ENCODE assay signal across 12 cellular contexts in genomic region chr20:1335961-1336698, GRCh38. TPM values are rescaled to one million over a fixed set of nuclear protein-coding genes. Genes with fewer than 3 reads are reported as not detected.
DNase-seq lines count a peak whose midpoint lies in the region; ATAC-seq and TF ChIP-seq lines count a peak whose summit lies in the region.
"Had no signal": no experiment of that assay in that cellular context is flagged by ENCODE, and none has a peak within 500 bp of the region (broad histone marks: within the 10 kb centered on the region; RNA-seq: fewer than 3 reads in every experiment).

No MANE protein-coding gene starts in this region.

- no peaks in the 10 kb centered on the region for H3K4me1 ChIP-seq in CD4-positive, alpha-beta memory T cell (ENCODE audit: insufficient read depth, low read length)
- H3K4me1 ChIP-seq in IMR-90 (ENCODE audit: control insufficient read depth, insufficient read depth, low read length) (peaks cover 9% of the 10 kb centered on the region), HAP-1 (no peaks in the 10 kb centered on the region)
- H3K4me1 ChIP-seq: SJSA1 had no signal

- H4K5ac ChIP-seq in IMR-90 (ENCODE audit: low read depth, low read length): no peak overlapping the region

- H3K27ac Mint-ChIP-seq in CD4-positive, alpha-beta memory T cell: peak overlapping the region in 6 of 7 donors; percentile 35 to 80 (median 52)
- H3K27ac Mint-ChIP-seq in osteocyte (ENCODE audit: unreplicated experiment): no peak overlapping the region

- in situ Hi-C loops in IMR-90 (cut with MboI; ENCODE audit: low sequenced_read_pairs): loop anchor here (25.0 kb wide), 1 partner anchor 501 kb away; no protein-coding TSS in a partner anchor
- in situ Hi-C loops in HAP-1 (cut with MboI; ENCODE audit: low sequenced_read_pairs): no loop called here

- no peak overlapping the region for H4K91ac ChIP-seq in IMR-90 (ENCODE audit: insufficient read depth, low read depth, low read length)

- TF ChIP-seq CTCF in IMR-90 (conservative IDR thresholded peaks at IDR 0.05; ENCODE audit: low read depth, low read length) (no peak), dorsolateral prefrontal cortex (IDR thresholded peaks at IDR 0.05 in 54 of 56, conservative IDR thresholded peaks at IDR 0.05 in 2 of 56; ENCODE audit: low read depth in 1 of 56, partially characterized antibody in 56 of 56) (no peak), osteocyte (IDR thresholded peaks at IDR 0.05) (no peak)

- H3K36me3 Mint-ChIP-seq in CD4-positive, alpha-beta memory T cell: peaks cover 5 to 15% of the 10 kb centered on the region in 2 donors
- H3K36me3 Mint-ChIP-seq in osteocyte (ENCODE audit: unreplicated experiment): peaks cover 5% of the 10 kb centered on the region

- no peak overlapping the region for H3K18ac ChIP-seq in IMR-90 (ENCODE audit: low read depth, low read length)

- no peak overlapping the region; the same call in 1 of the 2 replicates for H3K14ac ChIP-seq in IMR-90 (replicated peaks; ENCODE audit: low read depth, low read length)

- dilution Hi-C loops in IMR-90 (cut with HindIII; ENCODE audit: low sequenced_read_pairs, unreplicated experiment): no loop called here

- no peaks in the 10 kb centered on the region for H3K27me3 ChIP-seq in CD4-positive, alpha-beta memory T cell (ENCODE audit: insufficient read depth, low read length)
- H3K27me3 ChIP-seq in IMR-90 (ENCODE audit: control insufficient read depth, insufficient read depth, low read length) (no peaks in the 10 kb centered on the region), dorsolateral prefrontal cortex (no peaks in the 10 kb centered on the region), HAP-1 (ENCODE audit: low read depth) (no peaks in the 10 kb centered on the region)
- H3K27me3 ChIP-seq: SJSA1 had no signal

- no peak overlapping the region for H2BK20ac ChIP-seq in IMR-90 (ENCODE audit: low read depth, low read length)

- no peak for TF ChIP-seq POLR2A in IMR-90 (IDR thresholded peaks at IDR 0.05; ENCODE audit: low read depth, low read length)

- H3K9me3 Mint-ChIP-seq in CD4-positive, alpha-beta memory T cell: no peaks in the 10 kb centered on the region
- H3K9me3 Mint-ChIP-seq in osteocyte (ENCODE audit: unreplicated experiment): no peaks in the 10 kb centered on the region

- peaks cover 12 to 34% (median 20%) of the 10 kb centered on the region in 4 donors for H3K4me1 Mint-ChIP-seq in CD4-positive, alpha-beta memory T cell
- no peaks in the 10 kb centered on the region for H3K4me1 Mint-ChIP-seq in osteocyte (ENCODE audit: unreplicated experiment)

- BruUV-seq in IMR-90 (replicated peaks; lab: Mats Ljungman, UMichigan): no TSS peak

- no peak for TF ChIP-seq RAD21 in IMR-90 (IDR thresholded peaks at IDR 0.05; ENCODE audit: low read length)

- H3K4me3 Mint-ChIP-seq in CD4-positive, alpha-beta memory T cell: no peak overlapping the region
- H3K4me3 Mint-ChIP-seq in osteocyte (ENCODE audit: unreplicated experiment): no peak overlapping the region

- H3K4ac ChIP-seq in IMR-90 (ENCODE audit: low read depth, low read length): no peak overlapping the region

- intact Hi-C loops in CD4-positive, alpha-beta memory T cell (cut with micrococcal nuclease): no loop called here
- intact Hi-C loops in IMR-90 (cut with micrococcal nuclease): no loop called here
- intact Hi-C loops in dorsolateral prefrontal cortex (cut with DNase I): no loop called here

- H3K4me3 ChIP-seq in CD4-positive, alpha-beta memory T cell (ENCODE audit: low read length in 2 of 2): no peak overlapping the region
- H3K4me3 ChIP-seq in IMR-90 (ENCODE audit: insufficient read depth, low read depth, low read length): no peak overlapping the region
- H3K4me3 ChIP-seq in dorsolateral prefrontal cortex: no peak overlapping the region
- H3K4me3 ChIP-seq in HAP-1: no peak overlapping the region
- H3K4me3 ChIP-seq: GM12878, SJSA1 had no signal

- H3K23ac ChIP-seq in IMR-90 (ENCODE audit: low read depth, low read length): no peak overlapping the region

- H2BK120ac ChIP-seq in IMR-90 (ENCODE audit: low read depth, low read length): no peak overlapping the region

- 33% methylated on average over 1 of the region's 6 CpGs; no CpG with 5 or more reads in 1 of the 2 experiments for WGBS in IMR-90 (ENCODE audit: extremely low coverage in 2 of 2, insufficient read length in 1 of 2), 2 experiments

- H3K9me3 ChIP-seq in CD4-positive, alpha-beta memory T cell (ENCODE audit: control insufficient read depth in 1 of 2, low read length in 2 of 2): no peaks in the 10 kb centered on the region
- no peaks in the 10 kb centered on the region for H3K9me3 ChIP-seq in IMR-90 (ENCODE audit: control insufficient read depth, insufficient read depth, low read length)
- H3K9me3 ChIP-seq in HAP-1: no peaks in the 10 kb centered on the region
- H3K9me3 ChIP-seq: SJSA1 had no signal

- no peaks in the 10 kb centered on the region for H3K36me3 ChIP-seq in CD4-positive, alpha-beta memory T cell (ENCODE audit: insufficient read depth, low read length)
- H3K36me3 ChIP-seq in IMR-90 (ENCODE audit: control insufficient read depth, insufficient read depth, low read length) (peaks cover 9% of the 10 kb centered on the region; the same call in 1 of the 2 replicates), HAP-1 (replicated peaks) (peaks cover 14% of the 10 kb centered on the region; the same call in 1 of the 2 replicates)

- no peak overlapping the region for H2BK5ac ChIP-seq in IMR-90 (ENCODE audit: low read depth, low read length, poor library complexity, severe bottlenecking)

- no peak overlapping the region for H4K8ac ChIP-seq in IMR-90 (ENCODE audit: low read depth in 2 of 2, low read length in 2 of 2)

- H3K9me1 ChIP-seq in IMR-90 (ENCODE audit: insufficient read depth, low read length): peaks cover 28% of the 10 kb centered on the region

- POLR2A ChIA-PET in CD4-positive, alpha-beta memory T cell (lab: Charles Lee; ENCODE audit: partially characterized antibody): no interaction called here
- POLR2A ChIA-PET in IMR-90 (lab: Charles Lee; ENCODE audit: unreplicated experiment): interaction anchor here (0.6 kb wide), 2 partner anchors 9 to 47 kb away, joined by 3 to 5 read pairs; no protein-coding TSS in a partner anchor

- ATAC-seq in IMR-90 (ENCODE audit: low read depth) (no peak), HG02884 (IDR thresholded peaks at IDR 0.05; ENCODE audit: unreplicated experiment) (no peak)
- ATAC-seq: GM12878 had no signal

- H3K56ac ChIP-seq in IMR-90 (ENCODE audit: extremely low read depth, insufficient read depth, low read length): no peak overlapping the region

- H3K79me1 ChIP-seq in IMR-90 (ENCODE audit: low read depth in 1 of 2, low read length in 2 of 2): peaks cover 32 to 73% of the 10 kb centered on the region in 2 experiments

- no peaks in the 10 kb centered on the region for H3K27me3 Mint-ChIP-seq in CD4-positive, alpha-beta memory T cell
- H3K27me3 Mint-ChIP-seq in osteocyte (ENCODE audit: unreplicated experiment): no peaks in the 10 kb centered on the region

- H2AK9ac ChIP-seq in IMR-90 (replicated peaks; ENCODE audit: low read depth, low read length, poor library complexity): no peak overlapping the region

- H2AFZ ChIP-seq in IMR-90 (replicated peaks; ENCODE audit: low read length, poor library complexity): no peak overlapping the region

- DNase-seq in CD4-positive, alpha-beta memory T cell: no peak
- DNase-seq in IMR-90 (no peak), dorsolateral prefrontal cortex (no peak), osteocyte (ENCODE audit: extremely low spot score, unreplicated experiment) (peak; percentile 46), islet precursor cell (no peak), NCI-H2196 (lab: John Stamatoyannopoulos, UW; ENCODE audit: unreplicated experiment) (no peak), HAP-1 (ENCODE audit: low spot score in 2 of 2) (no peak)
- DNase-seq: NCI-H226, trophoblast cell had no signal

- no peak overlapping the region for H3K4me2 ChIP-seq in IMR-90 (ENCODE audit: low read depth, low read length)

- H4K20me1 ChIP-seq in IMR-90 (ENCODE audit: insufficient read depth, low read length): peaks cover 8% of the 10 kb centered on the region

- peak overlapping the region; percentile 23; the same call in 1 of the 2 replicates for H2AK5ac ChIP-seq in IMR-90 (ENCODE audit: low read depth, low read length)

- H3K27ac ChIP-seq in CD4-positive, alpha-beta memory T cell (ENCODE audit: low read depth, low read length): no peak overlapping the region
- H3K27ac ChIP-seq in IMR-90 (ENCODE audit: insufficient read depth, low read length) (no peak overlapping the region), dorsolateral prefrontal cortex (peak overlapping the region in 51 of 59 donors; percentile 8 to 83 (median 61))
- H3K27ac ChIP-seq: SJSA1 had no signal

- H3K9ac ChIP-seq in IMR-90 (ENCODE audit: low read depth, low read length): no peak overlapping the region

- H2BK15ac ChIP-seq in IMR-90 (ENCODE audit: low read depth, low read length): no peak overlapping the region

- CTCF ChIA-PET in CD4-positive, alpha-beta memory T cell (lab: Charles Lee; ENCODE audit: partially characterized antibody): no interaction called here
- CTCF ChIA-PET in IMR-90 (lab: Yijun Ruan, JAX): no interaction called here

TF ChIP-seq in IMR-90, 13 proteins besides CTCF, POLR2A, EP300 and RAD21 (continues in another document):
- TF ChIP-seq MXI1 (IDR thresholded peaks at IDR 0.05; ENCODE audit: borderline replicate concordance, low read depth, low read length): no peak

RNA-seq across cellular contexts. Expression of gene SDCBP2, which starts 7.2 kb away (rescaled TPM):
- total RNA-seq in CD4-positive, alpha-beta memory T cell: under 1 TPM; 0.61 to 0.94 TPM
- 1 to 10 TPM; 1.5 to 2.2 TPM for polyA plus RNA-seq in CD4-positive, alpha-beta memory T cell
- total RNA-seq in IMR-90 (2012; rRNA removed) (0.54 and 0.83 TPM in 2 replicates), dorsolateral prefrontal cortex (10 to 100 TPM in 118 of 120 experiments, 1 to 10 TPM in 2; 6.5 to 34.6 (median 21.2) TPM), osteocyte (0.97 and 1.6 TPM in 2 replicates)
- 1.3 TPM in 2 replicates for polyA plus RNA-seq in IMR-90 (2012; rRNA removed)
- polyA plus RNA-seq in IMR-90 (2012; cell fraction: cytosol; rRNA removed): 1.5 and 1.6 TPM in 2 replicates
- polyA plus RNA-seq in IMR-90 (2012; cell fraction: nucleus; rRNA removed; ENCODE audit: low replicate concordance): 2.5 and 4.1 TPM in 2 replicates

RNA-seq across cellular contexts. Expression of gene FKBP1A, which starts 56.7 kb away (rescaled TPM):
- 10 to 100 TPM; 77.8 to 86.4 TPM for total RNA-seq in CD4-positive, alpha-beta memory T cell
- polyA plus RNA-seq in CD4-positive, alpha-beta memory T cell: 10 to 100 TPM; 47.0 to 62.2 TPM
- 91.9 and 120 TPM in 2 replicates for total RNA-seq in IMR-90 (2012; rRNA removed)
- polyA plus RNA-seq in IMR-90 (2012; rRNA removed): 513 and 528 TPM in 2 replicates
- polyA plus RNA-seq in IMR-90 (2012; cell fraction: cytosol; rRNA removed): 250 and 846 TPM in 2 replicates
- polyA plus RNA-seq in IMR-90 (2012; cell fraction: nucleus; rRNA removed; ENCODE audit: low replicate concordance): 45.1 and 159 TPM in 2 replicates
- 100 to 1,000 TPM; 106 to 317 (median 196) TPM for total RNA-seq in dorsolateral prefrontal cortex
- total RNA-seq in osteocyte: 180 and 187 TPM in 2 replicates

Comparison
In these comparisons a context has a peak if more than half of its experiments do, and no peak if none do; other contexts are left out.
1. H3K27ac ChIP-seq: peak in dorsolateral prefrontal cortex (51 of 59); none in CD4-positive, alpha-beta memory T cell (single experiment) and IMR-90 (single experiment).